1 cellular context compared by ENCODE assay signal in the genomic region with DNA sequence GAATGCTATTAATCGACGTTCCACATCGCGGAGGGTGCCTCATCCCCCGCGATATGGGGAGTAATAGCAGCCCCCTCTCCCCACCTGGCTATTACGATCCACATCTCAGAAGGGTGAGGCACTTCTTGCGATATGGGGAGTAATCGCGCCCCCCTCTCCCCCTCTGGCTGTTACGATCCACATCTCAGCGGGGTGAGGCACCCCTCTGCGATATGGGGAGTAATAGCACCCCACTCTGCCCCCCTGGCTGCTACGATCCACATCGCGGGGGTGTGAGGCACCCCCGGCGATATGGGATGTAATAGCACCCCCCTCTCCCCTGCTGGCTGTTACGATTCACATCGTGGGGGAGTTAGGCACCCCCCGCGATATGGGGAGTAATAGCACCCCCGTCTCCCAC.
TF ChIP-seq lines count a peak whose summit lies in the region.

No MANE protein-coding gene starts in this region.

TF ChIP-seq in HepG2, 621 proteins besides CTCF, POLR2A, EP300 and RAD21:
- TF ChIP-seq SMYD3 (CRISPR knock-in tag; IDR thresholded peaks at IDR 0.05) (no peak), SP4 (CRISPR knock-in tag; IDR thresholded peaks at IDR 0.05) (no peak), POGZ (CRISPR knock-in tag; IDR thresholded peaks at IDR 0.05) (no peak), ZNF563 (CRISPR knock-in tag; IDR thresholded peaks at IDR 0.05) (no peak), ZSCAN25 (CRISPR knock-in tag; IDR thresholded peaks at IDR 0.05) (no peak), ZNF335 (CRISPR knock-in tag; IDR thresholded peaks at IDR 0.05) (no peak), ZNF451 (CRISPR knock-in tag; IDR thresholded peaks at IDR 0.05) (no peak), FLYWCH1 (CRISPR knock-in tag; IDR thresholded peaks at IDR 0.05) (no peak)
